ENCODE assay signal across 14 cellular contexts in the genomic region with DNA sequence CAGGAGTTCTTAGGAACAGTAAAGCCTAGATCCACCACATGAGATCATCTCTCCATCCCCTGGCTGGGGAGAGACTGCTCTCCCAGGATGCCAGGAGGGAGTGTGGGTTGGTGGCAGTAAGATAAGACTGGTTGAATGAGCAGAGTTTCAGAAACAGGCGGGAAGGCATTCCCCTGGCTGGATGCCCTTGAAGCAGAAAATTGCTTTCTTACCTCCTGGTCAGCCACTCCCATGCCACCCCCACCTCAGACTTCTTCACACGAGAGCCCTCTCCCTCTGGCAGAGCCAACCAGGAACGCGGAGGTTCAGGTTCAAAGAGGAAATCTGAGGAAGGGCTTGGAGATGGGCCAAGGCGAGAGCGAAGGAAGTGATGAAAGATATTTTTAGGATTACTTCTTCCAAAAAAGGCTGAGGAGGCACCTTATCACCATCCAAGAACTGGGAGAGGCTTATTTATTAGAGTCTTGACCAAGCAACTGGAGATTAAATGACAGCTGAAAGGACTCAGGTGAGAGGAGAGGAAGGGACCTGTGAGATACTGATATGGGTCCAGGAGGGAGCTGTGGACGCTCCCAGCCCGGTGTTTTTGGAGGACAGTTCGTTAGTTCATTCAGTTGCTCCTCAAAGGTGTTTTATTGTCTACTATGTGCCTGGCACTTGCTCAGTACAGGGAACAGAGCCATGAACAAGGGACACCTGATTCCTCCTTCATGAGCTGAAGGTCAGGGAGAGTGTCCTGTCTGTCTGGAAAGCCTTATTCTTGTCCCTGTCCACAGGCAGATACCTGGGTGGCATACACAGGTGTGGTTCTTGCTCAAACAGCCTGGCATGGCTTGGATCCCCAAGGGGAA. TPM values are rescaled to one million over a fixed set of nuclear protein-coding genes. Genes with fewer than 3 reads are reported as not detected.
A peak's percentile ranks its signal among the peaks of the same experiment; 100 is the strongest.
DNase-seq lines count a peak whose midpoint lies in the region; ATAC-seq and TF ChIP-seq lines count a peak whose summit lies in the region.
"Had no signal": no experiment of that assay in that cellular context is flagged by ENCODE, and none has a peak within 500 bp of the region (broad histone marks: within the 10 kb centered on the region; RNA-seq: fewer than 3 reads in every experiment).

No MANE protein-coding gene starts in this region.

- H3K36me3 ChIP-seq in fibroblast of lung (ENCODE audit: control insufficient read depth, insufficient read depth, low read length) (no peaks in the 10 kb centered on the region), thyroid gland (no peaks in the 10 kb centered on the region)

- TF ChIP-seq POLR2A in thyroid gland (IDR thresholded peaks at IDR 0.05) = no peak

- no peak overlapping the region for H3K9ac ChIP-seq in fibroblast of lung (ENCODE audit: insufficient read depth, low read length)

- H3K27me3 Mint-ChIP-seq in T-helper 1 cell treated with Interleukin-12 subunit alpha and Interleukin-12 subunit beta and Interleukin-4 antibody, amounts not matched to agents 30 μg/mL and 1 μg/mL, for 36 hours (ENCODE audit: low read depth) = peaks cover 12% of the 10 kb centered on the region
- peaks cover 47 to 76% of the 10 kb centered on the region in 2 donors for H3K27me3 Mint-ChIP-seq in effector memory CD8-positive, alpha-beta T cell

- DNase-seq in T-helper 1 cell (no peak), NCI-H510A (lab: John Stamatoyannopoulos, UW) (peak; percentile 28), fibroblast of lung (ENCODE audit: low read depth in 2 of 2) (peak; percentile 12 to 51), thyroid gland (peak; percentile 93 to 95), epidermal melanocyte (ENCODE audit: insufficient read length, low spot score) (no peak)
- no peak for DNase-seq in effector memory CD8-positive, alpha-beta T cell
- DNase-seq: activated B cell treated with CpG ODN at 0.5 μM for 24 hours; activated T-cell treated with anti-CD3 and anti-CD28 coated beads, Interleukin-2, amount 50 U/mL, for 4 hours; NCI-H1694; SHP77 treated with DMSO at 0.1 percent for 48 hours; stimulated activated CD4-positive, alpha-beta T cell treated with anti-CD3 and anti-CD28 coated beads, Interleukin-2, amount 100 ng/mL, for 48 hours had no signal

- no peaks in the 10 kb centered on the region for H3K79me2 ChIP-seq in fibroblast of lung (ENCODE audit: control insufficient read depth, insufficient read depth, low read length)

- H3K4me3 ChIP-seq in fibroblast of lung (replicated peaks in 1 of 4; ENCODE audit: control extremely low read depth in 1 of 4, insufficient read depth in 1 of 4, low read depth in 3 of 4, low read length in 4 of 4) (no peak overlapping the region), thyroid gland (replicated peaks in 1 of 3) (no peak overlapping the region)

- WGBS in thyroid gland, 2 donors = 29 to 31% methylated on average over 9 of the region's 9 CpGs

- no peaks in the 10 kb centered on the region for H4K20me1 ChIP-seq in fibroblast of lung (ENCODE audit: control insufficient read depth, extremely low read depth, insufficient read depth, low read length)

- H3K9me3 ChIP-seq in fibroblast of lung (ENCODE audit: control insufficient read depth, insufficient read depth, low read depth, low read length) = no peaks in the 10 kb centered on the region
- no peaks in the 10 kb centered on the region for H3K9me3 ChIP-seq in thyroid gland

- no peak for ATAC-seq in HG02884 (IDR thresholded peaks at IDR 0.05; ENCODE audit: unreplicated experiment)
- ATAC-seq in effector memory CD8-positive, alpha-beta T cell (replicated peaks) = no peak
- ATAC-seq: activated T-cell treated with anti-CD3 and anti-CD28 coated beads, Interleukin-2, amount 50 U/mL, for 4 hours had no signal

- intact Hi-C loops in thyroid gland (cut with DNase I) = no loop called here

- no peak overlapping the region for H3K4me2 ChIP-seq in fibroblast of lung (ENCODE audit: extremely low read depth, insufficient read depth, low read length)

- H3K4me1 Mint-ChIP-seq in T-helper 1 cell treated with Interleukin-12 subunit alpha and Interleukin-12 subunit beta and Interleukin-4 antibody, amounts not matched to agents 30 μg/mL and 1 μg/mL, for 36 hours (ENCODE audit: low read depth) = peaks cover 17% of the 10 kb centered on the region
- peaks cover 0 to 2% of the 10 kb centered on the region in 2 donors for H3K4me1 Mint-ChIP-seq in effector memory CD8-positive, alpha-beta T cell (ENCODE audit: low read depth in 2 of 2)
- H3K4me1 Mint-ChIP-seq: activated B cell treated with CpG ODN at 0.5 μM for 24 hours had no signal

- peak overlapping the region; percentile 36 for H3K27ac Mint-ChIP-seq in T-helper 1 cell treated with Interleukin-12 subunit alpha and Interleukin-12 subunit beta and Interleukin-4 antibody, amounts not matched to agents 30 μg/mL and 1 μg/mL, for 36 hours
- no peak overlapping the region for H3K27ac Mint-ChIP-seq in effector memory CD8-positive, alpha-beta T cell
- H3K27ac Mint-ChIP-seq: activated B cell treated with CpG ODN at 0.5 μM for 24 hours had no signal

- H2AFZ ChIP-seq in fibroblast of lung (ENCODE audit: low read length) = no peak overlapping the region

- peaks cover 3% of the 10 kb centered on the region for H3K27me3 ChIP-seq in fibroblast of lung (ENCODE audit: control insufficient read depth, insufficient read depth, low read length)
- H3K27me3 ChIP-seq in thyroid gland = no peaks in the 10 kb centered on the region

- H3K4me3 Mint-ChIP-seq in T-helper 1 cell treated with Interleukin-12 subunit alpha and Interleukin-12 subunit beta and Interleukin-4 antibody, amounts not matched to agents 30 μg/mL and 1 μg/mL, for 36 hours = no peak overlapping the region
- H3K4me3 Mint-ChIP-seq in effector memory CD8-positive, alpha-beta T cell = no peak overlapping the region
- H3K4me3 Mint-ChIP-seq: activated B cell treated with CpG ODN at 0.5 μM for 24 hours; activated T-cell treated with anti-CD3 and anti-CD28 coated beads, Interleukin-2, amount 50 U/mL, for 4 hours had no signal

- H3K4me1 ChIP-seq in fibroblast of lung (ENCODE audit: control insufficient read depth, extremely low read depth, insufficient read depth, low read length) = no peaks in the 10 kb centered on the region
- peaks cover 15 to 35% of the 10 kb centered on the region in 2 donors for H3K4me1 ChIP-seq in thyroid gland

- no peaks in the 10 kb centered on the region for H3K9me3 Mint-ChIP-seq in T-helper 1 cell treated with Interleukin-12 subunit alpha and Interleukin-12 subunit beta and Interleukin-4 antibody, amounts not matched to agents 30 μg/mL and 1 μg/mL, for 36 hours
- no peaks in the 10 kb centered on the region for H3K9me3 Mint-ChIP-seq in effector memory CD8-positive, alpha-beta T cell
- H3K9me3 Mint-ChIP-seq: activated B cell treated with CpG ODN at 0.5 μM for 24 hours; activated T-cell treated with anti-CD3 and anti-CD28 coated beads, Interleukin-2, amount 50 U/mL, for 4 hours had no signal

- no peak for TF ChIP-seq CTCF in fibroblast of lung (conservative IDR thresholded peaks at IDR 0.05 in 1 of 2, IDR thresholded peaks at IDR 0.05 in 1 of 2; ENCODE audit: low read depth in 1 of 2, low read length in 2 of 2)
- TF ChIP-seq CTCF in thyroid gland (IDR thresholded peaks at IDR 0.05) = no peak

- no peaks in the 10 kb centered on the region for H3K36me3 Mint-ChIP-seq in T-helper 1 cell treated with Interleukin-12 subunit alpha and Interleukin-12 subunit beta and Interleukin-4 antibody, amounts not matched to agents 30 μg/mL and 1 μg/mL, for 36 hours (ENCODE audit: low read depth)
- H3K36me3 Mint-ChIP-seq in effector memory CD8-positive, alpha-beta T cell (ENCODE audit: insufficient read depth) = no peaks in the 10 kb centered on the region

- H3K27ac ChIP-seq in fibroblast of lung (ENCODE audit: insufficient read depth, low read length) = no peak overlapping the region
- peak overlapping the region; percentile 44 to 74 (median 66) for H3K27ac ChIP-seq in thyroid gland

RNA-seq across cellular contexts. Expression of gene SLC26A9, which starts 18.9 kb away (rescaled TPM):
- total RNA-seq in fibroblast of lung = not detected in 2 replicates
- polyA plus RNA-seq in fibroblast of lung = not detected in 2 replicates
- polyA plus RNA-seq in fibroblast of lung (2012) = not detected in 2 replicates
- not detected in 2 replicates for polyA minus RNA-seq in fibroblast of lung (ENCODE audit: low replicate concordance)
- total RNA-seq in thyroid gland = 1 to 10 TPM; 1.6 to 4.8 (median 3.3) TPM
- total RNA-seq: activated B cell treated with CpG ODN at 0.5 μM for 24 hours; activated T-cell treated with anti-CD3 and anti-CD28 coated beads, Interleukin-2, amount 50 U/mL, for 4 hours; G401 had no signal

RNA-seq across cellular contexts. Expression of gene RAB7B, which starts 41.0 kb away (rescaled TPM):
- total RNA-seq in fibroblast of lung (5.4 and 9.1 TPM in 2 replicates), thyroid gland (10 to 100 TPM in 2 of 4 donors, 1 to 10 TPM in 2; 4.8 to 12.6 (median 8.7) TPM)
- 15.5 and 20.1 TPM in 2 replicates for polyA plus RNA-seq in fibroblast of lung
- polyA plus RNA-seq in fibroblast of lung (2012) = 13.6 and 17.8 TPM in 2 replicates
- polyA minus RNA-seq in fibroblast of lung (ENCODE audit: low replicate concordance) = 9.2 and 19.4 TPM in 2 replicates
- total RNA-seq: activated B cell treated with CpG ODN at 0.5 μM for 24 hours had no signal

Comparison
In these comparisons a context has a peak if more than half of its experiments do, and no peak if none do; other contexts are left out.
1. DNase-seq: peak in NCI-H510A (single experiment), fibroblast of lung (2 of 2) and thyroid gland (2 of 2); none in T-helper 1 cell (0 of 5), epidermal melanocyte (single experiment) and effector memory CD8-positive, alpha-beta T cell (0 of 3).